Comparison of ENCODE assay signal across 9 cellular contexts in the genomic region with DNA sequence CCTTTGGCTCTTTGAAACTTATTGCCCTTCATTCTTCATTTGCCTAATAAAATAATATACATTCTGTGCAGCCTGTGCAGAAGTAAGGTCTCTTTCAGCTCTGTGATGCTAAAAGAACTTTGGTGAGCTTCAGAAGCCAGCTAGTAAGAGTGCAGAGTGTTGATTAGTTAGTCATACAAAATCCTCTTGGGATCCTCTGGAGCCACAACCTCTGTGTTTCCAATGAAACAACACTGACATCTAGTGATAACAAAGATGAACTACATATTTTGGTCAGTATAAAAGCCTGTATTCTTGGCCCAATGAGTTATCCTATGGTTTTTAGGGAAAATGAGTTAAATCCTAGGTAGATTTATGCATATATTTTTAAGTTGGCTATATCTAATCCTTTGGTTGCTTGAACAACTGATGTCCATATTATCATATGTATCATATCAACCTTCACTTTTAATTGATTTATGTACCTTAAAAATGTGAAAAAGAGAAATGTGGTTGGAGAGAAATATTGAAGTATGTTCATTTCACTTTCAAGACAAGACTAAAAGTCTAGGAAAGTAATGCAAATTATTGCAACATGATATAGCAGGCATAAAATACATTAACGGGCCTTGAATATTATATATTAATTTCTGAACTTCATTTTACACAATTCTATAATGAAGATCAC.
A peak's percentile ranks its signal among the peaks of the same experiment; 100 is the strongest.
DNase-seq lines count a peak whose midpoint lies in the region; ATAC-seq and TF ChIP-seq lines count a peak whose summit lies in the region.
"Had no signal": no experiment of that assay in that cellular context is flagged by ENCODE, and none has a peak within 500 bp of the region (broad histone marks: within the 10 kb centered on the region; RNA-seq: fewer than 3 reads in every experiment).

No MANE protein-coding gene starts in this region.

- H3K27me3 Mint-ChIP-seq in activated naive CD8-positive, alpha-beta T cell treated with anti-CD3 and anti-CD28 coated beads, Interleukin-2, amount 50 U/mL, for 24 hours: peaks cover 6% of the 10 kb centered on the region

- H3K4me3 ChIP-seq in BE2C (ENCODE audit: low read depth, low read length): no peak overlapping the region

- H3K27me3 ChIP-seq in BE2C: no peaks in the 10 kb centered on the region

- DNase-seq in BE2C (no peak), NCI-H2081 (lab: John Stamatoyannopoulos, UW) (peak; percentile 33 to 69), left cardiac atrium (no peak), smooth muscle cell of the brain vasculature (ENCODE audit: low read depth, low spot score) (peak; percentile 26), UCSD-AML1 (lab: John Stamatoyannopoulos, UW; ENCODE audit: unreplicated experiment) (no peak)
- DNase-seq in activated naive CD8-positive, alpha-beta T cell treated with anti-CD3 and anti-CD28 coated beads, Interleukin-2, amount 50 U/mL, for 24 hours: no peak

- H3K9me3 Mint-ChIP-seq in activated naive CD8-positive, alpha-beta T cell treated with anti-CD3 and anti-CD28 coated beads, Interleukin-2, amount 50 U/mL, for 24 hours: no peaks in the 10 kb centered on the region

- no peaks in the 10 kb centered on the region for H3K4me1 ChIP-seq in BE2C

- H3K27ac Mint-ChIP-seq in activated naive CD8-positive, alpha-beta T cell treated with anti-CD3 and anti-CD28 coated beads, Interleukin-2, amount 50 U/mL, for 24 hours: no peak overlapping the region

- intact Hi-C loops in left cardiac atrium (cut with DNase I): no loop called here

- peak; percentile 72 for TF ChIP-seq CTCF in BE2C (IDR thresholded peaks at IDR 0.05; ENCODE audit: low read depth, low read length)

- H3K9me3 ChIP-seq in BE2C: no peaks in the 10 kb centered on the region
- H3K9me3 ChIP-seq: neutrophil had no signal

- ATAC-seq in GM18511 (IDR thresholded peaks at IDR 0.05; ENCODE audit: unreplicated experiment) (peak; percentile 94), HG02973 (IDR thresholded peaks at IDR 0.05; ENCODE audit: unreplicated experiment) (peak; percentile 81), left cardiac atrium (peak; percentile 78 to 87)
- ATAC-seq in activated naive CD8-positive, alpha-beta T cell treated with anti-CD3 and anti-CD28 coated beads, Interleukin-2, amount 50 U/mL, for 24 hours: peak; percentile 57

- no peak overlapping the region for H3K4me3 Mint-ChIP-seq in activated naive CD8-positive, alpha-beta T cell treated with anti-CD3 and anti-CD28 coated beads, Interleukin-2, amount 50 U/mL, for 24 hours

- H3K36me3 ChIP-seq in BE2C: no peaks in the 10 kb centered on the region
- H3K36me3 ChIP-seq: neutrophil had no signal

- no peaks in the 10 kb centered on the region for H3K4me1 Mint-ChIP-seq in activated naive CD8-positive, alpha-beta T cell treated with anti-CD3 and anti-CD28 coated beads, Interleukin-2, amount 50 U/mL, for 24 hours

- H3K36me3 Mint-ChIP-seq in activated naive CD8-positive, alpha-beta T cell treated with anti-CD3 and anti-CD28 coated beads, Interleukin-2, amount 50 U/mL, for 24 hours (ENCODE audit: low read depth): no peaks in the 10 kb centered on the region

Comparison
In these comparisons a context has a peak if more than half of its experiments do, and no peak if none do; other contexts are left out.
1. DNase-seq: peak in NCI-H2081 (2 of 2) and smooth muscle cell of the brain vasculature (single experiment); none in BE2C (single experiment), activated naive CD8-positive, alpha-beta T cell treated with anti-CD3 and anti-CD28 coated beads, Interleukin-2, amount 50 U/mL, for 24 hours (single experiment), left cardiac atrium (single experiment) and UCSD-AML1 (single experiment).
2. Peak in every context shown above with its lines, with median percentiles within 50 percentile points of each other: ATAC-seq.